Comparison of ENCODE assay signal across 14 cellular contexts in the genomic region with DNA sequence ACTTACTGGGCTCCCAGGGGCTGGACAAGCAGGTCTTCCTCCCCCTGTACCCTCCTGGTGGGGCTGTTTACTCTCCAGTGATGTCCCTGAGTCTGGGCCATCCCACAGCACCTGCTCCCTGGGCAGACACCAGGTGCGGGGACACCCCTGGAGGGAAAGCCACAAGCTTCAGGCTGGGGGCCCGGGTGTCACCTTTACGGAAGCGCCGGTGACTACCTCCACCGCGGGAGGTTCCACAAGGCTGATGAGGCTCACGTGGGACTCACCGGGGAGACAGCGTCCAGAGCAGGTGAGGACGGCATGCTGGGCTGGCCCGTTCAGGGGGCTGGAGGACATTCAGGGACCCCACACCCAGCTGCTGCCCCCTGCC. TPM values are rescaled to one million over a fixed set of nuclear protein-coding genes. Genes with fewer than 3 reads are reported as not detected.
DNase-seq lines count a peak whose midpoint lies in the region; ATAC-seq and TF ChIP-seq lines count a peak whose summit lies in the region.
"Had no signal": no experiment of that assay in that cellular context is flagged by ENCODE, and none has a peak within 500 bp of the region (broad histone marks: within the 10 kb centered on the region; RNA-seq: fewer than 3 reads in every experiment).

No MANE protein-coding gene starts in this region.

- H3K27me3 Mint-ChIP-seq in activated CD4-positive, alpha-beta T cell treated with anti-CD3 and anti-CD28 coated beads for 36 hours = no peaks in the 10 kb centered on the region
- H3K27me3 Mint-ChIP-seq in activated naive CD8-positive, alpha-beta T cell treated with anti-CD3 and anti-CD28 coated beads for 36 hours = peaks cover 8% of the 10 kb centered on the region

- no peak overlapping the region for H3K9ac ChIP-seq in SK-N-SH

- no peak for TF ChIP-seq RAD21 in SK-N-SH (IDR thresholded peaks at IDR 0.05; ENCODE audit: low read length)

- DNase-seq in SK-N-SH (peak; percentile 22), glomerular visceral epithelial cell (ENCODE audit: extremely low spot score) (no peak), posterior cingulate gyrus (no peak), nucleus accumbens (lab: John Stamatoyannopoulos, UW) (no peak)
- peak; percentile 54 for DNase-seq in activated CD4-positive, alpha-beta T cell treated with anti-CD3 and anti-CD28 coated beads for 36 hours
- peak; percentile 39 for DNase-seq in activated naive CD8-positive, alpha-beta T cell treated with anti-CD3 and anti-CD28 coated beads for 36 hours
- peak; percentile 18 to 61 for DNase-seq in stimulated activated effector memory CD8-positive, alpha-beta T cell treated with anti-CD3 and anti-CD28 coated beads, Interleukin-12 subunit alpha, Interleukin-12 subunit beta, amount 100 ng/mL, for 72 hours (ENCODE audit: low spot score in 2 of 2)

- no peaks in the 10 kb centered on the region for H4K20me1 ChIP-seq in SK-N-SH (ENCODE audit: insufficient read depth)

- H3K79me2 ChIP-seq in SK-N-SH (ENCODE audit: insufficient read depth) = no peaks in the 10 kb centered on the region

- H3K36me3 Mint-ChIP-seq in activated CD4-positive, alpha-beta T cell treated with anti-CD3 and anti-CD28 coated beads for 36 hours (ENCODE audit: low read depth) = no peaks in the 10 kb centered on the region
- H3K36me3 Mint-ChIP-seq in activated naive CD8-positive, alpha-beta T cell treated with anti-CD3 and anti-CD28 coated beads for 36 hours = no peaks in the 10 kb centered on the region
- H3K36me3 Mint-ChIP-seq in stimulated activated effector memory CD8-positive, alpha-beta T cell treated with anti-CD3 and anti-CD28 coated beads, Interleukin-12 subunit alpha, Interleukin-12 subunit beta, amount 100 ng/mL, for 72 hours = no peaks in the 10 kb centered on the region

- no peak overlapping the region for H3K27ac ChIP-seq in SK-N-SH (ENCODE audit: low read depth in 2 of 2, low read length in 1 of 2)
- H3K27ac ChIP-seq: coronary artery, right atrium auricular region had no signal

- POLR2A ChIA-PET in SK-N-SH (lab: Yijun Ruan, JAX) = no interaction called here
- POLR2A ChIA-PET in activated CD4-positive, alpha-beta T cell treated with anti-CD3 and anti-CD28 coated beads for 36 hours (lab: Charles Lee) = no interaction called here

- no peaks in the 10 kb centered on the region for H3K36me3 ChIP-seq in SK-N-SH (replicated peaks in 1 of 2; ENCODE audit: control insufficient read depth in 1 of 2, insufficient read depth in 2 of 2, low read length in 1 of 2)
- H3K36me3 ChIP-seq: right atrium auricular region had no signal

- no peak overlapping the region for H3K4me3 Mint-ChIP-seq in activated CD4-positive, alpha-beta T cell treated with anti-CD3 and anti-CD28 coated beads for 36 hours
- no peak overlapping the region for H3K4me3 Mint-ChIP-seq in activated naive CD8-positive, alpha-beta T cell treated with anti-CD3 and anti-CD28 coated beads for 36 hours
- peak overlapping the region; percentile 44 for H3K4me3 Mint-ChIP-seq in stimulated activated effector memory CD8-positive, alpha-beta T cell treated with anti-CD3 and anti-CD28 coated beads, Interleukin-12 subunit alpha, Interleukin-12 subunit beta, amount 100 ng/mL, for 72 hours

- no peak overlapping the region for H3K27ac Mint-ChIP-seq in activated CD4-positive, alpha-beta T cell treated with anti-CD3 and anti-CD28 coated beads for 36 hours
- H3K27ac Mint-ChIP-seq in activated naive CD8-positive, alpha-beta T cell treated with anti-CD3 and anti-CD28 coated beads for 36 hours = no peak overlapping the region
- H3K27ac Mint-ChIP-seq in stimulated activated effector memory CD8-positive, alpha-beta T cell treated with anti-CD3 and anti-CD28 coated beads, Interleukin-12 subunit alpha, Interleukin-12 subunit beta, amount 100 ng/mL, for 72 hours = peak overlapping the region; percentile 63

- no peak overlapping the region for H3K4me2 ChIP-seq in SK-N-SH

- no peaks in the 10 kb centered on the region for H3F3A ChIP-seq in SK-N-SH (replicated peaks; ENCODE audit: insufficient read depth)

- CTCF ChIA-PET in SK-N-SH (lab: Yijun Ruan, JAX) = interaction anchor here (1.2 to 4.2 kb wide), 9 partner anchors 11 to 302 kb away, joined by 3 to 24 read pairs (median 4); a partner anchor contains a TSS
- CTCF ChIA-PET in activated CD4-positive, alpha-beta T cell treated with anti-CD3 and anti-CD28 coated beads for 36 hours (lab: Charles Lee) = interaction anchor here (0.6 to 4.1 kb wide), 10 partner anchors 9 to 43 kb away, joined by 3 to 43 read pairs (median 6); no protein-coding TSS in a partner anchor

- no peak for TF ChIP-seq CTCF in SK-N-SH (IDR thresholded peaks at IDR 0.05)

- peaks cover 82% of the 10 kb centered on the region for H3K27me3 ChIP-seq in SK-N-SH (ENCODE audit: insufficient read depth)
- H3K27me3 ChIP-seq: right atrium auricular region had no signal

- intact Hi-C loops in activated CD4-positive, alpha-beta T cell treated with anti-CD3 and anti-CD28 coated beads for 36 hours (cut with DNase I, micrococcal nuclease) = no loop called here
- intact Hi-C loops in posterior cingulate gyrus (cut with DNase I) = loop anchor here (2.0 to 5.0 kb wide), 2 partner anchors 42 to 421 kb away; a partner anchor contains a TSS

- no peaks in the 10 kb centered on the region; a peak in 1 of 4 replicates for H3K4me1 ChIP-seq in SK-N-SH (ENCODE audit: control insufficient read depth in 1 of 2, insufficient read depth in 2 of 2, low read depth in 1 of 2, low read length in 1 of 2)
- H3K4me1 ChIP-seq: right atrium auricular region had no signal

- TF ChIP-seq EP300 in SK-N-SH (IDR thresholded peaks at IDR 0.05; ENCODE audit: borderline replicate concordance in 1 of 2, low read depth in 1 of 2, low read length in 1 of 2) = no peak

- H3K9me3 Mint-ChIP-seq in activated CD4-positive, alpha-beta T cell treated with anti-CD3 and anti-CD28 coated beads for 36 hours (ENCODE audit: low read depth) = no peaks in the 10 kb centered on the region
- H3K9me3 Mint-ChIP-seq in activated naive CD8-positive, alpha-beta T cell treated with anti-CD3 and anti-CD28 coated beads for 36 hours = no peaks in the 10 kb centered on the region
- H3K9me3 Mint-ChIP-seq in stimulated activated effector memory CD8-positive, alpha-beta T cell treated with anti-CD3 and anti-CD28 coated beads, Interleukin-12 subunit alpha, Interleukin-12 subunit beta, amount 100 ng/mL, for 72 hours = no peaks in the 10 kb centered on the region

- no peak overlapping the region for H3K4me3 ChIP-seq in SK-N-SH (ENCODE audit: low read depth in 2 of 2, low read length in 1 of 2)
- H3K4me3 ChIP-seq: right atrium auricular region had no signal

- peaks cover 9% of the 10 kb centered on the region for H3K4me1 Mint-ChIP-seq in activated CD4-positive, alpha-beta T cell treated with anti-CD3 and anti-CD28 coated beads for 36 hours
- peaks cover 9% of the 10 kb centered on the region for H3K4me1 Mint-ChIP-seq in activated naive CD8-positive, alpha-beta T cell treated with anti-CD3 and anti-CD28 coated beads for 36 hours
- H3K4me1 Mint-ChIP-seq in stimulated activated effector memory CD8-positive, alpha-beta T cell treated with anti-CD3 and anti-CD28 coated beads, Interleukin-12 subunit alpha, Interleukin-12 subunit beta, amount 100 ng/mL, for 72 hours = peaks cover 35% of the 10 kb centered on the region

- H2AFZ ChIP-seq in SK-N-SH (ENCODE audit: low read depth) = no peak overlapping the region

- no peaks in the 10 kb centered on the region for H3K9me2 ChIP-seq in SK-N-SH

- 17% methylated on average over 1 of the region's 12 CpGs for WGBS in SK-N-SH (ENCODE audit: low lambda C conversion rate)

- ATAC-seq in SK-N-SH treated with all-trans-retinoic acid at 6 μM for 48 hours = no peak; the same call in 2 of the 3 replicates
- peak; percentile 59 for ATAC-seq in activated CD4-positive, alpha-beta T cell treated with anti-CD3 and anti-CD28 coated beads for 36 hours
- ATAC-seq in stimulated activated effector memory CD8-positive, alpha-beta T cell treated with anti-CD3 and anti-CD28 coated beads, Interleukin-12 subunit alpha, Interleukin-12 subunit beta, amount 100 ng/mL, for 72 hours = peak; percentile 74

- no peaks in the 10 kb centered on the region for H3K9me3 ChIP-seq in SK-N-SH
- H3K9me3 ChIP-seq: right atrium auricular region had no signal

TF ChIP-seq in SK-N-SH, 30 proteins besides CTCF, POLR2A, EP300 and RAD21 (continues in another document):
- TF ChIP-seq CHD2 (IDR thresholded peaks at IDR 0.05; ENCODE audit: low read length, partially characterized antibody) = no peak
- TF ChIP-seq, protein P1, sequence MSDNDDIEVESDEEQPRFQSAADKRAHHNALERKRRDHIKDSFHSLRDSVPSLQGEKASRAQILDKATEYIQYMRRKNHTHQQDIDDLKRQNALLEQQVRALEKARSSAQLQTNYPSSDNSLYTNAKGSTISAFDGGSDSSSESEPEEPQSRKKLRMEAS (IDR thresholded peaks at IDR 0.05; ENCODE audit: low read depth) = no peak
- no peak for TF ChIP-seq TCF12 (IDR thresholded peaks at IDR 0.05)
- no peak for TF ChIP-seq POLR2AphosphoS5 (IDR thresholded peaks at IDR 0.05; ENCODE audit: low read depth, low read length)

TF ChIP-seq in SK-N-SH treated with all-trans-retinoic acid at 6 μM for 48 hours, 23 proteins besides CTCF, POLR2A, EP300 and RAD21 (continues in another document):
- TF ChIP-seq ZC3H10 (CRISPR knock-in tag; IDR thresholded peaks at IDR 0.05) (no peak), ZNF8 (CRISPR knock-in tag; IDR thresholded peaks at IDR 0.05) (no peak), RARB (CRISPR knock-in tag; IDR thresholded peaks at IDR 0.05) (no peak)

RNA-seq across cellular contexts. Expression of a gene that starts 24.9 kb away (rescaled TPM):
- polyA plus RNA-seq in SK-N-SH (2012; rRNA removed) = not detected in 2 replicates
- not detected in 2 replicates for polyA plus RNA-seq in SK-N-SH (2012; cell fraction: cytosol; rRNA removed)
- not detected in 2 replicates for polyA plus RNA-seq in SK-N-SH (2012; cell fraction: nucleus; rRNA removed)
- total RNA-seq in activated CD4-positive, alpha-beta T cell treated with anti-CD3 and anti-CD28 coated beads for 36 hours = not detected
- total RNA-seq in activated naive CD8-positive, alpha-beta T cell treated with anti-CD3 and anti-CD28 coated beads for 36 hours = not detected
- total RNA-seq: A673; activated CD8-positive, alpha-beta memory T cell treated with anti-CD3 and anti-CD28 coated beads for 36 hours; glomerular endothelial cell; mammary epithelial cell; right atrium auricular region had no signal
- polyA plus RNA-seq: mammary epithelial cell had no signal

RNA-seq across cellular contexts. Expression of a gene that starts 43.3 kb away (rescaled TPM):
- polyA plus RNA-seq in SK-N-SH (2012; rRNA removed) = not detected in 2 replicates
- not detected in 2 replicates for polyA plus RNA-seq in SK-N-SH (2012; cell fraction: cytosol; rRNA removed)
- not detected in 2 replicates for polyA plus RNA-seq in SK-N-SH (2012; cell fraction: nucleus; rRNA removed)
- not detected for total RNA-seq in activated CD4-positive, alpha-beta T cell treated with anti-CD3 and anti-CD28 coated beads for 36 hours
- not detected for total RNA-seq in activated naive CD8-positive, alpha-beta T cell treated with anti-CD3 and anti-CD28 coated beads for 36 hours
- total RNA-seq: A673; activated CD8-positive, alpha-beta memory T cell treated with anti-CD3 and anti-CD28 coated beads for 36 hours; glomerular endothelial cell; mammary epithelial cell; right atrium auricular region had no signal
- polyA plus RNA-seq: mammary epithelial cell had no signal

RNA-seq across cellular contexts. Expression of a gene that starts 44.8 kb away (rescaled TPM):
- polyA plus RNA-seq in SK-N-SH (2012; rRNA removed) = 3.6 and 5.9 TPM in 2 replicates
- 0.84 and 1.7 TPM in 2 replicates for polyA plus RNA-seq in SK-N-SH (2012; cell fraction: cytosol; rRNA removed)
- polyA plus RNA-seq in SK-N-SH (2012; cell fraction: nucleus; rRNA removed) = 43.3 and 50.0 TPM in 2 replicates
- 1 to 10 TPM; 4.5 to 5.0 TPM for total RNA-seq in activated CD4-positive, alpha-beta T cell treated with anti-CD3 and anti-CD28 coated beads for 36 hours
- 1 to 10 TPM; 3.7 to 4.1 TPM for total RNA-seq in activated naive CD8-positive, alpha-beta T cell treated with anti-CD3 and anti-CD28 coated beads for 36 hours
- polyA plus RNA-seq: mammary epithelial cell had no signal

Comparison
In these comparisons a context has a peak if more than half of its experiments do, and no peak if none do; other contexts are left out.
1. DNase-seq: peak in SK-N-SH (single experiment), activated CD4-positive, alpha-beta T cell treated with anti-CD3 and anti-CD28 coated beads for 36 hours (single experiment), activated naive CD8-positive, alpha-beta T cell treated with anti-CD3 and anti-CD28 coated beads for 36 hours (single experiment) and stimulated activated effector memory CD8-positive, alpha-beta T cell treated with anti-CD3 and anti-CD28 coated beads, Interleukin-12 subunit alpha, Interleukin-12 subunit beta, amount 100 ng/mL, for 72 hours (2 of 2); none in glomerular visceral epithelial cell (single experiment), posterior cingulate gyrus (0 of 10) and nucleus accumbens (0 of 56).